In the genomic region with DNA sequence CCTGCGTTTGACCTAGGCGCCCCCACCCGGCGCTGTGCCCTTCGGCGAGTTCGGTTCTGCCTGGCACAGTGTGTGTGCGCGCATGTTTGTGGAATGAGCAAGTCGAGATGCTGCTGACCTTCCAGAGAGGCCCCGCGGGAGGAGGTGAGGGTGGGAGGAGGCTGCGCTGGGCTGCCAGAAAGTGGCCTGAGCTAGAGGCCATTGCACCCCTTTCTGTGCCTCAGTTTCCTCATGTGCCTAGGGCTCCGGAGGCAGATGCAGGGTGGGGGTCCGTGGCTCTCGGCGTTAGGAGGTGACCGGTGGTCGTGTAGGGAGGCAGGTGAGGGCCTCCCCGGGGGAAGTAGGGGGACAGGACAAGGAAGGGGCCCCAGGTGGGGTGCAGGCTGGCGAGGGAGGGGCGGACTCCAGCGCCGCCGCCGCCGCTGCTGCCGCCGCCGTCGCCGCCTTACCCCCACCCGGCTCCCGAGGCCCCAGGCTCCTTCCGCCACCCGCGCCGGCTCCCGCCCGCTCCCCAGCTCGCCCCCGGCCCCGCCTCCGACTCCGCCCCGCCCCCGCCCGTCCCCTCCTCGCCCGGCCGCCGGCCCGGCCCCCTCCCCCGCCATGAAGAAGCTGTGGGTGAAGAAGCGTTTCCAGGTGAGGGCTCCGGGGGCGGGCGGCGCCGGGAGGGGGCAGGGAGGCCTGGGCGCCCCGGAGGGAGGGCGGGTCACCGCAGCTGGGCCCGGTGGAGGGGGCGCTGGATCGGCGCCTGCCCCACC, we compare ENCODE assay signal across 8 cellular contexts. TPM values are rescaled to one million over a fixed set of nuclear protein-coding genes. Genes with fewer than 3 reads are reported as not detected.
DNase-seq lines count a peak whose midpoint lies in the region; TF ChIP-seq lines count a peak whose summit lies in the region.

No MANE protein-coding gene starts in this region.

- POLR2A ChIA-PET in MCF 10A (lab: Yijun Ruan, JAX), result interaction anchor here (1.0 to 2.6 kb wide), 4 partner anchors 9 to 57 kb away, joined by 3 to 13 read pairs (median 8); partner anchors contain the start of gene GMPPA

- no TSS peak for BruUV-seq in MCF 10A (replicated peaks; lab: Mats Ljungman, UMichigan)

- CTCF ChIA-PET in MCF 10A (lab: Yijun Ruan, JAX), result interaction anchor here (1.0 to 3.0 kb wide), 2 partner anchors 11 to 38 kb away, joined by 3 to 21 read pairs; no protein-coding TSS in a partner anchor

- intact Hi-C loops in MCF 10A (cut with micrococcal nuclease), result no loop called here

- H3K4me1 Mint-ChIP-seq in MCF 10A (ENCODE audit: insufficient read depth, unreplicated experiment), result peaks cover 35% of the 10 kb centered on the region

- H3K4me3 Mint-ChIP-seq in MCF 10A (ENCODE audit: unreplicated experiment), result peak overlapping the region; percentile 83

- no peaks in the 10 kb centered on the region for H3K36me3 Mint-ChIP-seq in MCF 10A (ENCODE audit: insufficient read depth, unreplicated experiment)

- no peak for TF ChIP-seq CTCF in MCF 10A (IDR thresholded peaks at IDR 0.05; ENCODE audit: unreplicated experiment)

- H3K27ac Mint-ChIP-seq in MCF 10A (ENCODE audit: low read depth, unreplicated experiment), result no peak overlapping the region

- H3K9me3 Mint-ChIP-seq in MCF 10A (ENCODE audit: unreplicated experiment), result no peaks in the 10 kb centered on the region

- DNase-seq in NCI-H524 (lab: John Stamatoyannopoulos, UW) (peak; percentile 16 to 20), NCI-H524 treated with DMSO at 0.1 percent for 48 hours (lab: John Stamatoyannopoulos, UW) (no peak), T-helper 2 cell (peak; percentile 15 to 54 (median 29)), MCF 10A (ENCODE audit: unreplicated experiment) (peak; percentile 48), iPS-NIHi7 (ENCODE audit: extremely low spot score) (peak; percentile 92), NK-92 (lab: John Stamatoyannopoulos, UW; ENCODE audit: unreplicated experiment) (no peak), superior temporal gyrus (ENCODE audit: extremely low spot score) (no peak)
- peak; percentile 59 to 69 for DNase-seq in stimulated activated CD4-positive, alpha-beta T cell treated with anti-CD3 and anti-CD28 coated beads, Interleukin-1b, Interleukin-23, amount 100 ng/mL, for 4 hours (ENCODE audit: low read depth in 2 of 2)

- no peaks in the 10 kb centered on the region for H3K27me3 Mint-ChIP-seq in MCF 10A (ENCODE audit: insufficient read depth, unreplicated experiment)

RNA-seq across cellular contexts. Expression of gene SPEG, which starts 7.0 kb away (rescaled TPM):
- 23.3 and 25.7 TPM in 2 replicates for total RNA-seq in MCF 10A (2022)

RNA-seq across cellular contexts. Expression of gene DES, which starts 23.5 kb away (rescaled TPM):
- total RNA-seq in MCF 10A (2022), result not detected in 2 replicates

RNA-seq across cellular contexts. Expression of gene DNPEP, which starts 53.9 kb away (rescaled TPM):
- 81.3 and 81.5 TPM in 2 replicates for total RNA-seq in MCF 10A (2022)

RNA-seq across cellular contexts. Expression of gene GMPPA, which starts 57.1 kb away (rescaled TPM):
- 70.7 and 80.2 TPM in 2 replicates for total RNA-seq in MCF 10A (2022)

Comparison
In these comparisons a context has a peak if more than half of its experiments do, and no peak if none do; other contexts are left out.
1. DNase-seq: peak in NCI-H524 (2 of 2), T-helper 2 cell (5 of 5), MCF 10A (single experiment), iPS-NIHi7 (single experiment) and stimulated activated CD4-positive, alpha-beta T cell treated with anti-CD3 and anti-CD28 coated beads, Interleukin-1b, Interleukin-23, amount 100 ng/mL, for 4 hours (2 of 2); none in NCI-H524 treated with DMSO at 0.1 percent for 48 hours (single experiment), NK-92 (single experiment) and superior temporal gyrus (single experiment).